1 cellular context compared by ENCODE assay signal in genomic region chr6:37643851-37644672, GRCh38.
A peak's percentile ranks its signal among the peaks of the same experiment; 100 is the strongest.
TF ChIP-seq lines count a peak whose summit lies in the region.

No MANE protein-coding gene starts in this region.

TF ChIP-seq in K562, 482 proteins besides CTCF, POLR2A, EP300 and RAD21 (continued from another document and continues in another):
- TF ChIP-seq, protein P1, sequence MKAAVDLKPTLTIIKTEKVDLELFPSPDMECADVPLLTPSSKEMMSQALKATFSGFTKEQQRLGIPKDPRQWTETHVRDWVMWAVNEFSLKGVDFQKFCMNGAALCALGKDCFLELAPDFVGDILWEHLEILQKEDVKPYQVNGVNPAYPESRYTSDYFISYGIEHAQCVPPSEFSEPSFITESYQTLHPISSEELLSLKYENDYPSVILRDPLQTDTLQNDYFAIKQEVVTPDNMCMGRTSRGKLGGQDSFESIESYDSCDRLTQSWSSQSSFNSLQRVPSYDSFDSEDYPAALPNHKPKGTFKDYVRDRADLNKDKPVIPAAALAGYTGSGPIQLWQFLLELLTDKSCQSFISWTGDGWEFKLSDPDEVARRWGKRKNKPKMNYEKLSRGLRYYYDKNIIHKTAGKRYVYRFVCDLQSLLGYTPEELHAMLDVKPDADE (conservative IDR thresholded peaks at IDR 0.05; ENCODE audit: control insufficient read depth, low read depth, low read length): peak; percentile 98
- no peak for TF ChIP-seq BRCA1 (IDR thresholded peaks at IDR 0.05)
- no peak for TF ChIP-seq BRCA1 (CRISPR knock-in tag; IDR thresholded peaks at IDR 0.05)
- TF ChIP-seq, protein P2, sequence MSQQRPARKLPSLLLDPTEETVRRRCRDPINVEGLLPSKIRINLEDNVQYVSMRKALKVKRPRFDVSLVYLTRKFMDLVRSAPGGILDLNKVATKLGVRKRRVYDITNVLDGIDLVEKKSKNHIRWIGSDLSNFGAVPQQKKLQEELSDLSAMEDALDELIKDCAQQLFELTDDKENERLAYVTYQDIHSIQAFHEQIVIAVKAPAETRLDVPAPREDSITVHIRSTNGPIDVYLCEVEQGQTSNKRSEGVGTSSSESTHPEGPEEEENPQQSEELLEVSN (IDR thresholded peaks at IDR 0.05; ENCODE audit: borderline replicate concordance in 1 of 2, extremely low read depth in 1 of 2, insufficient read depth in 1 of 2, insufficient read length in 1 of 2, low read depth in 1 of 2, low read length in 1 of 2, poor library complexity in 1 of 2, severe bottlenecking in 1 of 2): no peak
- no peak for TF ChIP-seq HNRNPUL1 (IDR thresholded peaks at IDR 0.05; ENCODE audit: low read length)
- TF ChIP-seq RBM25 (IDR thresholded peaks at IDR 0.05; ENCODE audit: low read depth, low read length, severe bottlenecking): no peak
- peak; percentile 46; the same call in 1 of the 2 replicates for TF ChIP-seq NCOR1 (IDR thresholded peaks at IDR 0.05)
- no peak for TF ChIP-seq ZBED1 (IDR thresholded peaks at IDR 0.05)
- TF ChIP-seq CGGBP1 (CRISPR knock-in tag; IDR thresholded peaks at IDR 0.05): no peak
- TF ChIP-seq ZNF175 (CRISPR knock-in tag; IDR thresholded peaks at IDR 0.05; ENCODE audit: low read depth): peak; percentile 94
- TF ChIP-seq PHF21A (IDR thresholded peaks at IDR 0.05; ENCODE audit: borderline replicate concordance, low read depth): no peak
- TF ChIP-seq RAD51 (IDR thresholded peaks at IDR 0.05; ENCODE audit: borderline replicate concordance, low read depth): no peak
- TF ChIP-seq NRF1 (conservative IDR thresholded peaks at IDR 0.05 in 1 of 2, IDR thresholded peaks at IDR 0.05 in 1 of 2): peak; percentile 45 to 54; a peak in 3 of 4 replicates
- TF ChIP-seq HBP1 (CRISPR knock-in tag; IDR thresholded peaks at IDR 0.05): 0 out of 2 replicates have a peak, but pooled peaks have one; percentile 13
- TF ChIP-seq ZNF212 (CRISPR knock-in tag; IDR thresholded peaks at IDR 0.05): no peak
- TF ChIP-seq, protein P3, sequence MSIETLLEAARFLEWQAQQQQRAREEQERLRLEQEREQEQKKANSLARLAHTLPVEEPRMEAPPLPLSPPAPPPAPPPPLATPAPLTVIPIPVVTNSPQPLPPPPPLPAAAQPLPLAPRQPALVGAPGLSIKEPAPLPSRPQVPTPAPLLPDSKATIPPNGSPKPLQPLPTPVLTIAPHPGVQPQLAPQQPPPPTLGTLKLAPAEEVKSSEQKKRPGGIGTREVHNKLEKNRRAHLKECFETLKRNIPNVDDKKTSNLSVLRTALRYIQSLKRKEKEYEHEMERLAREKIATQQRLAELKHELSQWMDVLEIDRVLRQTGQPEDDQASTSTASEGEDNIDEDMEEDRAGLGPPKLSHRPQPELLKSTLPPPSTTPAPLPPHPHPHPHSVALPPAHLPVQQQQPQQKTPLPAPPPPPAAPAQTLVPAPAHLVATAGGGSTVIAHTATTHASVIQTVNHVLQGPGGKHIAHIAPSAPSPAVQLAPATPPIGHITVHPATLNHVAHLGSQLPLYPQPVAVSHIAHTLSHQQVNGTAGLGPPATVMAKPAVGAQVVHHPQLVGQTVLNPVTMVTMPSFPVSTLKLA (conservative IDR thresholded peaks at IDR 0.05): no peak
- no peak for TF ChIP-seq L3MBTL2 (IDR thresholded peaks at IDR 0.05)
- no peak for TF ChIP-seq HCFC1 (IDR thresholded peaks at IDR 0.05; ENCODE audit: low read depth, low read length)
- TF ChIP-seq CREB1 (IDR thresholded peaks at IDR 0.05): no peak
- no peak for TF ChIP-seq CREB1 (CRISPR knock-in tag; IDR thresholded peaks at IDR 0.05)
- TF ChIP-seq HSF4 (CRISPR knock-in tag; IDR thresholded peaks at IDR 0.05; ENCODE audit: borderline replicate concordance): no peak
- peak; percentile 62; the same call in 1 of the 2 replicates for TF ChIP-seq NCOA1 (IDR thresholded peaks at IDR 0.05; ENCODE audit: low read depth)
- no peak for TF ChIP-seq ESRRB (CRISPR knock-in tag; IDR thresholded peaks at IDR 0.05; ENCODE audit: borderline replicate concordance)
- no peak for TF ChIP-seq CHD1 (IDR thresholded peaks at IDR 0.05; ENCODE audit: low read length)
- TF ChIP-seq CC2D1A (IDR thresholded peaks at IDR 0.05): no peak
- TF ChIP-seq, protein P4, sequence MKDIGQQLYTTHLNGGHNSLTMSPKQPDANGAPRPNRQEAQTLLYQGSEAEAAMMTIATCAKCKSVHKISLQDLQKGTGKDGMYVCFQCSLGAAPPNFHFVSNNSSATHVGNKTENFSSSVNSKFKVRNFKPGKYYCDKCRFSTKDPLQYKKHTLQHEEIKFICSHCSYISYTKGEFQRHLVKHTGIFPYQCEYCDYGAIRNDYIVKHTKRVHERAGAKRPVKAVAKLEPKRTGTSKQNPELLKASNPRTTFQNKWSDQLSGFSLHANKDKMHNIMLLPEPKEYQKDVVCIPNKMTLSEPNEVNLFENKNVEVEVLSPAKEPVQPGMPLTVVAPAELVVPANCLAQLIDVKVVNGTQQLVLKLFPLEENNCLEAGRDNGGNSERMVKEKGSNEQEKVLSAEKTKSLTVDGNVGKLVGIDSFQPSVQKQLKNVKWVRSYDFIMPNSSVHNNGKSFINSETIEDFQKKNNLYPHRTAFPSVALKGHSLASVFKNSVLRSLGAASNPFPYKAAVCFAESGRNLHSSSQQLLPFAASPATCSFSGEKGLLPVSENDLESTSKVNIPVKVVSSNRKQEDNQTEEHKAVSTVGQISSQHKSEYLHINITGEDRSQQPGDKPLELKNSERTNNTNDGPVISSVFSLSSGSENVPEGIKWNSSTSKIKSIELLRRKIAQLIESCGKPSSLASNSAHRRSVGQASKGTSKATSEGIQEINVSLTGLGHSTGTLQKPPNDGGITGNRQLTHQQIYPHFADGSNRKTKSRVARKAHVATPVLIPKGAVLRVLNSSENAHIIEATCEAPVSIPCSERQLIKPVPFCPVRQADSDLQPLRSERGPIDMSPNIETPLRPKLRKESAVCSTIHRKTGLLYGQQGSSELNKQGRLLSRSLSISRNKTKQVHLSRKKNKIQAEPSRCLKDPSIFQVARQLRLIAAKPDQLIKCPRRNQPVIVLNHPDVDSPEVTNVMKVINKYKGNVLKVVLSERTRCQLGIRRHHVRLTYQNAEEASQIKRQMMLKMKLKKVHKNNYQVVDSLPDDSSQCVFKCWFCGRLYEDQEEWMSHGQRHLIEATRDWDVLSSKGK (CRISPR knock-in tag; IDR thresholded peaks at IDR 0.05): no peak
- no peak for TF ChIP-seq E2F4 (CRISPR knock-in tag; IDR thresholded peaks at IDR 0.05; ENCODE audit: low read depth)
- TF ChIP-seq, protein P5, sequence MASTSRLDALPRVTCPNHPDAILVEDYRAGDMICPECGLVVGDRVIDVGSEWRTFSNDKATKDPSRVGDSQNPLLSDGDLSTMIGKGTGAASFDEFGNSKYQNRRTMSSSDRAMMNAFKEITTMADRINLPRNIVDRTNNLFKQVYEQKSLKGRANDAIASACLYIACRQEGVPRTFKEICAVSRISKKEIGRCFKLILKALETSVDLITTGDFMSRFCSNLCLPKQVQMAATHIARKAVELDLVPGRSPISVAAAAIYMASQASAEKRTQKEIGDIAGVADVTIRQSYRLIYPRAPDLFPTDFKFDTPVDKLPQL (IDR thresholded peaks at IDR 0.05; ENCODE audit: extremely low read depth, insufficient read length): no peak
- peak; percentile 60 for TF ChIP-seq CBFA2T3 (IDR thresholded peaks at IDR 0.05)
- TF ChIP-seq TBL1XR1 (IDR thresholded peaks at IDR 0.05; ENCODE audit: low read length in 2 of 2): no peak
- no peak for TF ChIP-seq ELF2 (CRISPR knock-in tag; IDR thresholded peaks at IDR 0.05)
- no peak for TF ChIP-seq MCM7 (IDR thresholded peaks at IDR 0.05)
- no peak for TF ChIP-seq ZNF551 (CRISPR knock-in tag; IDR thresholded peaks at IDR 0.05)
- TF ChIP-seq FOXA1 (IDR thresholded peaks at IDR 0.05; ENCODE audit: borderline replicate concordance): no peak
- no peak for TF ChIP-seq SNIP1 (IDR thresholded peaks at IDR 0.05; ENCODE audit: low read depth)
- TF ChIP-seq ZNF3 (CRISPR knock-in tag; IDR thresholded peaks at IDR 0.05): no peak
- TF ChIP-seq AFF1 (IDR thresholded peaks at IDR 0.05; ENCODE audit: low read depth in 1 of 2, partially characterized antibody in 2 of 2): no peak
- no peak for TF ChIP-seq SMARCA4 (IDR thresholded peaks at IDR 0.05)
- TF ChIP-seq ZNF77 (CRISPR knock-in tag; IDR thresholded peaks at IDR 0.05): no peak
- no peak for TF ChIP-seq NFE2L1 (tag; IDR thresholded peaks at IDR 0.05; ENCODE audit: borderline replicate concordance, low read depth)
- no peak for TF ChIP-seq RBM39 (optimal IDR thresholded peaks at IDR 0.05; ENCODE audit: low read depth, low read length)
- TF ChIP-seq, protein P6, sequence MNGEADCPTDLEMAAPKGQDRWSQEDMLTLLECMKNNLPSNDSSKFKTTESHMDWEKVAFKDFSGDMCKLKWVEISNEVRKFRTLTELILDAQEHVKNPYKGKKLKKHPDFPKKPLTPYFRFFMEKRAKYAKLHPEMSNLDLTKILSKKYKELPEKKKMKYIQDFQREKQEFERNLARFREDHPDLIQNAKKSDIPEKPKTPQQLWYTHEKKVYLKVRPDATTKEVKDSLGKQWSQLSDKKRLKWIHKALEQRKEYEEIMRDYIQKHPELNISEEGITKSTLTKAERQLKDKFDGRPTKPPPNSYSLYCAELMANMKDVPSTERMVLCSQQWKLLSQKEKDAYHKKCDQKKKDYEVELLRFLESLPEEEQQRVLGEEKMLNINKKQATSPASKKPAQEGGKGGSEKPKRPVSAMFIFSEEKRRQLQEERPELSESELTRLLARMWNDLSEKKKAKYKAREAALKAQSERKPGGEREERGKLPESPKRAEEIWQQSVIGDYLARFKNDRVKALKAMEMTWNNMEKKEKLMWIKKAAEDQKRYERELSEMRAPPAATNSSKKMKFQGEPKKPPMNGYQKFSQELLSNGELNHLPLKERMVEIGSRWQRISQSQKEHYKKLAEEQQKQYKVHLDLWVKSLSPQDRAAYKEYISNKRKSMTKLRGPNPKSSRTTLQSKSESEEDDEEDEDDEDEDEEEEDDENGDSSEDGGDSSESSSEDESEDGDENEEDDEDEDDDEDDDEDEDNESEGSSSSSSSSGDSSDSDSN (IDR thresholded peaks at IDR 0.05; ENCODE audit: borderline replicate concordance in 1 of 2, low read depth in 2 of 2, low read length in 2 of 2): no peak
- no peak for TF ChIP-seq SRF (CRISPR knock-in tag; IDR thresholded peaks at IDR 0.05)
- TF ChIP-seq ZBTB17 (CRISPR knock-in tag; IDR thresholded peaks at IDR 0.05): no peak
- TF ChIP-seq ZNF512 (tag; IDR thresholded peaks at IDR 0.05): no peak
- TF ChIP-seq RBFOX2 (IDR thresholded peaks at IDR 0.05; ENCODE audit: low read depth, low read length): peak; percentile 50; the same call in 1 of the 2 replicates
- TF ChIP-seq SRSF7 (optimal IDR thresholded peaks at IDR 0.05; ENCODE audit: low read depth, low read length): no peak
- TF ChIP-seq ZNF354B (CRISPR knock-in tag; IDR thresholded peaks at IDR 0.05): no peak
- no peak for TF ChIP-seq KLF1 (tag; IDR thresholded peaks at IDR 0.05)
- no peak for TF ChIP-seq BRF1 (IDR thresholded peaks at IDR 0.05; ENCODE audit: borderline replicate concordance, extremely low read depth, insufficient read length)
